In genomic region chr11:22703561-22703960, GRCh38 we compare ENCODE assay signal across 13 cellular contexts. TPM values are rescaled to one million over a fixed set of nuclear protein-coding genes. Genes with fewer than 3 reads are reported as not detected.
DNase-seq lines count a peak whose midpoint lies in the region; ATAC-seq, FAIRE-seq and TF ChIP-seq lines count a peak whose summit lies in the region.
"Had no signal": no experiment of that assay in that cellular context is flagged by ENCODE, and none has a peak within 500 bp of the region (broad histone marks: within the 10 kb centered on the region; RNA-seq: fewer than 3 reads in every experiment).

No MANE protein-coding gene starts in this region.

- H3K4me3 ChIP-seq in GM12878 (no peak overlapping the region), lower leg skin (ENCODE audit: low read depth, poor library complexity, severe bottlenecking) (no peak overlapping the region)
- H3K4me3 ChIP-seq: lower lobe of right lung had no signal

- TF ChIP-seq CTCF in GM12878 (IDR thresholded peaks at IDR 0.05 in 2 of 3, conservative IDR thresholded peaks at IDR 0.05 in 1 of 3; ENCODE audit: control insufficient read depth in 2 of 3, extremely low read depth in 1 of 3, insufficient read depth in 1 of 3, low read depth in 3 of 3, low read length in 3 of 3) (no peak), mesothelial cell of epicardium (IDR thresholded peaks at IDR 0.05; ENCODE audit: unreplicated experiment) (no peak), lower leg skin (IDR thresholded peaks at IDR 0.05) (no peak)

- H3K9me3 ChIP-seq in GM12878 (replicated peaks; ENCODE audit: control insufficient read depth, insufficient read depth, low read length) = no peaks in the 10 kb centered on the region; the same call in 2 of the 3 replicates
- H3K9me3 ChIP-seq: lower lobe of right lung had no signal

- no peak for TF ChIP-seq EP300 in GM12878 (IDR thresholded peaks at IDR 0.05; ENCODE audit: borderline replicate concordance in 1 of 2, control insufficient read depth in 1 of 2, low read depth in 2 of 2, low read length in 2 of 2)

- no peaks in the 10 kb centered on the region for H3K4me1 ChIP-seq in GM12878 (ENCODE audit: control insufficient read depth, insufficient read depth, low read length)
- H3K4me1 ChIP-seq: lower lobe of right lung had no signal

- in situ Hi-C loops in GM12878 (cut with MboI) = no loop called here

- SMC1A ChIA-PET in GM12878 (lab: Charles Lee; ENCODE audit: uncharacterized antibody, unreplicated experiment) = interaction anchor here (0.7 to 8.9 kb wide), 22 partner anchors 7 to 125 kb away, joined by 3 to 117 read pairs (median 6); partner anchors contain the start of genes GAS2 and SVIP

- TF ChIP-seq POLR2A in GM12878 (IDR thresholded peaks at IDR 0.05; ENCODE audit: low read depth, low read length) (no peak), lower leg skin (IDR thresholded peaks at IDR 0.05) (no peak)

- peaks cover 19% of the 10 kb centered on the region for H3K4me1 Mint-ChIP-seq in mesothelial cell of epicardium

- RAD21 ChIA-PET in GM12878 (lab: Charles Lee; ENCODE audit: unreplicated experiment) = interaction anchor here (1.0 to 6.6 kb wide), 11 partner anchors 9 to 84 kb away, joined by 3 to 111 read pairs (median 7); no protein-coding TSS in a partner anchor

- intact Hi-C loops in GM12878 (cut with micrococcal nuclease; ENCODE audit: unreplicated experiment) = no loop called here
- intact Hi-C loops in lower leg skin (cut with DNase I; ENCODE audit: low total_unique reads) = no loop called here

- no peaks in the 10 kb centered on the region for H4K20me1 ChIP-seq in GM12878 (ENCODE audit: control insufficient read depth, insufficient read depth)

- H3K4me2 ChIP-seq in GM12878 (ENCODE audit: control insufficient read depth, insufficient read depth) = no peak overlapping the region

- BruUV-seq in GM12878 (replicated peaks; lab: Mats Ljungman, UMichigan) = no TSS peak

- CTCF ChIA-PET in GM12878 (lab: Yijun Ruan, JAX) = interaction anchor here (0.9 to 3.3 kb wide), 9 partner anchors 11 to 83 kb away, joined by 3 to 14 read pairs (median 4); no protein-coding TSS in a partner anchor

- H3K27ac ChIP-seq in GM12878 (ENCODE audit: control insufficient read depth, insufficient read depth) = no peak overlapping the region
- H3K27ac ChIP-seq: lower lobe of right lung had no signal

- no peak overlapping the region for H2AFZ ChIP-seq in GM12878 (ENCODE audit: control insufficient read depth, low read depth, low read length)

- no peak overlapping the region for H3K9ac ChIP-seq in GM12878 (ENCODE audit: control insufficient read depth, insufficient read depth, low read length)

- no peaks in the 10 kb centered on the region for H3K79me2 ChIP-seq in GM12878 (ENCODE audit: control insufficient read depth, insufficient read depth, low read length)

- peak overlapping the region; percentile 97 for H3K27ac Mint-ChIP-seq in mesothelial cell of epicardium
- H3K27ac Mint-ChIP-seq: effector memory CD8-positive, alpha-beta T cell had no signal

- no peaks in the 10 kb centered on the region for H3K27me3 ChIP-seq in GM12878 (replicated peaks in 1 of 2; ENCODE audit: control insufficient read depth in 2 of 2, insufficient read depth in 2 of 2, low read length in 1 of 2)

- H3K9me3 Mint-ChIP-seq in mesothelial cell of epicardium = peaks cover 5% of the 10 kb centered on the region
- H3K9me3 Mint-ChIP-seq: effector memory CD8-positive, alpha-beta T cell had no signal

- FAIRE-seq in GM12878 (lab: Jason Lieb, UNC) = no peak

- POLR2A ChIA-PET in GM12878 (lab: Charles Lee) = interaction anchor here (0.6 to 5.0 kb wide), 10 partner anchors 13 to 84 kb away, joined by 3 to 43 read pairs (median 4); partner anchors contain the start of gene GAS2

- peak overlapping the region; percentile 5 for H3K4me3 Mint-ChIP-seq in mesothelial cell of epicardium
- H3K4me3 Mint-ChIP-seq: effector memory CD8-positive, alpha-beta T cell; T-helper 1 cell treated with Interleukin-12 subunit alpha and Interleukin-12 subunit beta and Interleukin-4 antibody, amounts not matched to agents 30 μg/mL and 1 μg/mL, for 36 hours had no signal

- no peaks in the 10 kb centered on the region for H3K36me3 Mint-ChIP-seq in mesothelial cell of epicardium

- no peaks in the 10 kb centered on the region for H3K36me3 ChIP-seq in GM12878 (ENCODE audit: control insufficient read depth in 2 of 2, insufficient read depth in 2 of 2, low read length in 1 of 2)
- H3K36me3 ChIP-seq: lower lobe of right lung had no signal

- WGBS in GM12878 (ENCODE audit: insufficient coverage, insufficient replicate concordance, low lambda C conversion rate, missing lambda C conversion rate) = 37% methylated on average over 2 of the region's 2 CpGs
- 55 to 59% methylated on average over 2 of the region's 2 CpGs for WGBS in lower leg skin, 2 donors

- H3K27me3 Mint-ChIP-seq in mesothelial cell of epicardium (ENCODE audit: low read depth) = no peaks in the 10 kb centered on the region

- no peak for TF ChIP-seq RAD21 in GM12878 (IDR thresholded peaks at IDR 0.05; ENCODE audit: insufficient read depth, low read depth, low read length)

- peak; percentile 48 for ATAC-seq in GM12878
- ATAC-seq in HG03439 (IDR thresholded peaks at IDR 0.05; ENCODE audit: unreplicated experiment) = no peak
- ATAC-seq: effector memory CD8-positive, alpha-beta T cell had no signal

- DNase-seq in ELR (ENCODE audit: low read depth) = peak; percentile 30
- peak; percentile 72 for DNase-seq in NCI-H2107 (lab: John Stamatoyannopoulos, UW)
- no peak for DNase-seq in GM12878 (ENCODE audit: low read depth, low spot score)
- DNase-seq in mesothelial cell of epicardium (ENCODE audit: low spot score in 2 of 2, unreplicated experiment in 2 of 2) = no peak
- no peak for DNase-seq in GOT3 (lab: John Stamatoyannopoulos, UW)
- no peak for DNase-seq in NOMO-1 treated with dmso at 0.1 percent for 144 hours (lab: John Stamatoyannopoulos, UW; ENCODE audit: unreplicated experiment)
- DNase-seq in lower leg skin (ENCODE audit: low spot score in 2 of 2) = no peak
- DNase-seq: activated T-cell treated with anti-CD3 and anti-CD28 coated beads for 4 hours; effector memory CD8-positive, alpha-beta T cell; GF-D8; lower lobe of right lung had no signal

TF ChIP-seq in GM12878, 131 proteins besides CTCF, POLR2A, EP300 and RAD21:
- TF ChIP-seq, protein P1, sequence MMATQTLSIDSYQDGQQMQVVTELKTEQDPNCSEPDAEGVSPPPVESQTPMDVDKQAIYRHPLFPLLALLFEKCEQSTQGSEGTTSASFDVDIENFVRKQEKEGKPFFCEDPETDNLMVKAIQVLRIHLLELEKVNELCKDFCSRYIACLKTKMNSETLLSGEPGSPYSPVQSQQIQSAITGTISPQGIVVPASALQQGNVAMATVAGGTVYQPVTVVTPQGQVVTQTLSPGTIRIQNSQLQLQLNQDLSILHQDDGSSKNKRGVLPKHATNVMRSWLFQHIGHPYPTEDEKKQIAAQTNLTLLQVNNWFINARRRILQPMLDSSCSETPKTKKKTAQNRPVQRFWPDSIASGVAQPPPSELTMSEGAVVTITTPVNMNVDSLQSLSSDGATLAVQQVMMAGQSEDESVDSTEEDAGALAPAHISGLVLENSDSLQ (IDR thresholded peaks at IDR 0.05) = no peak
- TF ChIP-seq, protein P2, sequence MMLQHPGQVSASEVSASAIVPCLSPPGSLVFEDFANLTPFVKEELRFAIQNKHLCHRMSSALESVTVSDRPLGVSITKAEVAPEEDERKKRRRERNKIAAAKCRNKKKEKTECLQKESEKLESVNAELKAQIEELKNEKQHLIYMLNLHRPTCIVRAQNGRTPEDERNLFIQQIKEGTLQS (IDR thresholded peaks at IDR 0.05; ENCODE audit: borderline replicate concordance, extremely low read depth, low read depth, low read length) = no peak
- TF ChIP-seq SMARCA5 (IDR thresholded peaks at IDR 0.05) (0 out of 2 replicates have a peak, but pooled peaks have one; percentile 35), ZBED1 (IDR thresholded peaks at IDR 0.05; ENCODE audit: borderline replicate concordance) (no peak), CHD4 (IDR thresholded peaks at IDR 0.05) (no peak), EED (IDR thresholded peaks at IDR 0.05; ENCODE audit: low read depth) (no peak)
- TF ChIP-seq, protein P3, sequence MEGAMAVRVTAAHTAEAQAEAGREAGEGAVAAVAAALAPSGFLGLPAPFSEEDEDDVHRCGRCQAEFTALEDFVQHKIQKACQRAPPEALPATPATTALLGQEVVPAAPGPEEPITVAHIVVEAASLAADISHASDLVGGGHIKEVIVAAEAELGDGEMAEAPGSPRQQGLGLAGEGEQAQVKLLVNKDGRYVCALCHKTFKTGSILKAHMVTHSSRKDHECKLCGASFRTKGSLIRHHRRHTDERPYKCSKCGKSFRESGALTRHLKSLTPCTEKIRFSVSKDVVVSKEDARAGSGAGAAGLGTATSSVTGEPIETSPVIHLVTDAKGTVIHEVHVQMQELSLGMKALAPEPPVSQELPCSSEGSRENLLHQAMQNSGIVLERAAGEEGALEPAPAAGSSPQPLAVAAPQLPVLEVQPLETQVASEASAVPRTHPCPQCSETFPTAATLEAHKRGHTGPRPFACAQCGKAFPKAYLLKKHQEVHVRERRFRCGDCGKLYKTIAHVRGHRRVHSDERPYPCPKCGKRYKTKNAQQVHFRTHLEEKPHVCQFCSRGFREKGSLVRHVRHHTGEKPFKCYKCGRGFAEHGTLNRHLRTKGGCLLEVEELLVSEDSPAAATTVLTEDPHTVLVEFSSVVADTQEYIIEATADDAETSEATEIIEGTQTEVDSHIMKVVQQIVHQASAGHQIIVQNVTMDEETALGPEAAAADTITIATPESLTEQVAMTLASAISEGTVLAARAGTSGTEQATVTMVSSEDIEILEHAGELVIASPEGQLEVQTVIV (IDR thresholded peaks at IDR 0.05; ENCODE audit: borderline replicate concordance, partially characterized antibody) = no peak

RNA-seq across cellular contexts. Expression of gene GAS2, which starts 37.1 kb away (rescaled TPM):
- 96.9 and 104 TPM in 2 replicates for total RNA-seq in GM12878 (2013; cell fraction: nucleolus; rRNA removed)
- total RNA-seq in GM12878 (2014; rRNA removed) (19.0 and 24.5 TPM in 2 replicates), GM12878 (2014; rRNA removed; fragmentation: Illumina TruSeq; extraction: Trizol) (22.2 and 23.4 TPM in 2 replicates), GM12878 (2021) (23.8 and 29.2 TPM in 2 replicates), mesothelial cell of epicardium (14.8 to 17.8 TPM (median 14.9 TPM) in 3 replicates), lower leg skin (1 to 10 TPM in 2 of 4 donors, under 1 TPM in 2; 0.54 to 2.1 (median 1.2) TPM)
- 9.2 TPM for polyA plus RNA-seq in GM12878 (2011; ENCODE audit: low read depth)
- polyA plus RNA-seq in GM12878 (2011; rRNA removed) (81.4 and 124 TPM in 2 replicates), GM12878 (2014; fragmentation: Illumina TruSeq; extraction: Trizol) (18.5 TPM in 2 replicates), GM12878 (2014; fragmentation: Nextera tagmentation; extraction: Ambion mirVana) (10 to 100 TPM; 19.9 to 28.9 TPM), GM12878 (2014; rRNA removed) (12.2 and 16.4 TPM in 2 replicates), GM12878 (2016; fragmentation: Nextera tagmentation; extraction: Ambion mirVana) (10 to 100 TPM; 36.4 to 38.4 TPM)
- 40.0 and 43.6 TPM in 2 replicates for polyA plus RNA-seq in GM12878 (2011; cell fraction: cytosol; rRNA removed)
- polyA plus RNA-seq in GM12878 (2011; cell fraction: nucleus; rRNA removed) = 62.4 and 81.1 TPM in 2 replicates
- 7.4 and 9.0 TPM in 2 replicates for polyA plus RNA-seq in GM12878 (2012)
- 135 and 140 TPM in 2 replicates for polyA minus RNA-seq in GM12878 (2011; rRNA and poly(A)+ RNA removed)
- polyA minus RNA-seq in GM12878 (2011; cell fraction: cytosol; rRNA and poly(A)+ RNA removed) = 41.3 and 44.3 TPM in 2 replicates
- polyA minus RNA-seq in GM12878 (2011; cell fraction: nucleus; rRNA and poly(A)+ RNA removed) = 154 and 202 TPM in 2 replicates

Comparison
In these comparisons a context has a peak if more than half of its experiments do, and no peak if none do; other contexts are left out.
1. DNase-seq: peak in ELR (single experiment) and NCI-H2107 (single experiment); none in GM12878 (single experiment), mesothelial cell of epicardium (0 of 2), GOT3 (single experiment), NOMO-1 treated with dmso at 0.1 percent for 144 hours (single experiment) and lower leg skin (0 of 2).